Comparison of ENCODE assay signal across 10 cellular contexts in genomic region chr10:110850990-110851389, GRCh38. TPM values are rescaled to one million over a fixed set of nuclear protein-coding genes. Genes with fewer than 3 reads are reported as not detected.
DNase-seq lines count a peak whose midpoint lies in the region; ATAC-seq lines count a peak whose summit lies in the region.
"Had no signal": no experiment of that assay in that cellular context is flagged by ENCODE, and none has a peak within 500 bp of the region (broad histone marks: within the 10 kb centered on the region; RNA-seq: fewer than 3 reads in every experiment).

No MANE protein-coding gene starts in this region.

- H3K4me3 ChIP-seq in BLaER1 = no peak overlapping the region

- H3K27me3 ChIP-seq in BLaER1 = no peaks in the 10 kb centered on the region

- H3K9me3 ChIP-seq in BLaER1 = no peaks in the 10 kb centered on the region

- peak overlapping the region; percentile 35; the same call in 1 of the 2 replicates for H3K27ac ChIP-seq in BLaER1
- H3K27ac ChIP-seq: WERI-Rb-1 had no signal

- no peaks in the 10 kb centered on the region for H3K27me3 Mint-ChIP-seq in activated T-helper 17 cell treated with anti-CD3 and anti-CD28 coated beads, Interleukin-2, amount 50 U/mL, for 72 hours

- H3K36me3 ChIP-seq in BLaER1 = no peaks in the 10 kb centered on the region
- H3K36me3 ChIP-seq: WERI-Rb-1 had no signal

- peak overlapping the region; percentile 75 for H3K4me2 ChIP-seq in BLaER1

- H3K4me3 Mint-ChIP-seq in activated T-helper 17 cell treated with anti-CD3 and anti-CD28 coated beads, Interleukin-2, amount 50 U/mL, for 72 hours = peak overlapping the region; percentile 48

- peaks cover 57% of the 10 kb centered on the region for H3K4me1 ChIP-seq in BLaER1

- ATAC-seq in activated T-helper 17 cell treated with anti-CD3 and anti-CD28 coated beads, Interleukin-2, amount 50 U/mL, for 72 hours (replicated peaks) = no peak

- H3K27ac Mint-ChIP-seq in activated T-helper 17 cell treated with anti-CD3 and anti-CD28 coated beads, Interleukin-2, amount 50 U/mL, for 72 hours = peak overlapping the region; percentile 13

- no peaks in the 10 kb centered on the region for H3K9me3 Mint-ChIP-seq in activated T-helper 17 cell treated with anti-CD3 and anti-CD28 coated beads, Interleukin-2, amount 50 U/mL, for 72 hours

- no peaks in the 10 kb centered on the region for H4K20me1 ChIP-seq in BLaER1

- DNase-seq in LHCN-M2 (ENCODE audit: low read depth) (peak; percentile 64), myocyte (ENCODE audit: low read depth) (peak; percentile 89), RKO (ENCODE audit: low spot score) (no peak), NCI-H524 (lab: John Stamatoyannopoulos, UW) (no peak), HK-2 (ENCODE audit: unreplicated experiment) (no peak), NCI-H1048 (lab: John Stamatoyannopoulos, UW) (no peak)
- DNase-seq: NCI-H446, WERI-Rb-1 had no signal

- 0 out of 2 replicates have a peak overlapping the region, but pooled peaks have one; percentile 52 for H3K9ac ChIP-seq in BLaER1

- H3K36me3 Mint-ChIP-seq in activated T-helper 17 cell treated with anti-CD3 and anti-CD28 coated beads, Interleukin-2, amount 50 U/mL, for 72 hours (ENCODE audit: low read depth) = no peaks in the 10 kb centered on the region

- H3K4me1 Mint-ChIP-seq in activated T-helper 17 cell treated with anti-CD3 and anti-CD28 coated beads, Interleukin-2, amount 50 U/mL, for 72 hours = peaks cover 42% of the 10 kb centered on the region

RNA-seq across cellular contexts. Expression of gene PDCD4, which starts 20.7 kb away (rescaled TPM):
- total RNA-seq in LHCN-M2 (2014; rRNA removed) (17.7 and 40.0 TPM in 2 replicates), myocyte (36.2 and 37.0 TPM in 2 replicates)
- 58.7 TPM for polyA plus RNA-seq in LHCN-M2 (2012)
- total RNA-seq in activated T-helper 17 cell treated with anti-CD3 and anti-CD28 coated beads, Interleukin-2, amount 50 U/mL, for 72 hours = 100 to 1,000 TPM in 1 of 2 donors, 10 to 100 TPM in 1; 59.0 to 140 TPM
- polyA plus RNA-seq in myocyte (2012) = 112 TPM

Comparison
In these comparisons a context has a peak if more than half of its experiments do, and no peak if none do; other contexts are left out.
1. DNase-seq: peak in LHCN-M2 (single experiment) and myocyte (single experiment); none in RKO (single experiment), NCI-H524 (0 of 2), HK-2 (single experiment) and NCI-H1048 (single experiment).